16 cellular contexts compared by ENCODE assay signal in the genomic region with DNA sequence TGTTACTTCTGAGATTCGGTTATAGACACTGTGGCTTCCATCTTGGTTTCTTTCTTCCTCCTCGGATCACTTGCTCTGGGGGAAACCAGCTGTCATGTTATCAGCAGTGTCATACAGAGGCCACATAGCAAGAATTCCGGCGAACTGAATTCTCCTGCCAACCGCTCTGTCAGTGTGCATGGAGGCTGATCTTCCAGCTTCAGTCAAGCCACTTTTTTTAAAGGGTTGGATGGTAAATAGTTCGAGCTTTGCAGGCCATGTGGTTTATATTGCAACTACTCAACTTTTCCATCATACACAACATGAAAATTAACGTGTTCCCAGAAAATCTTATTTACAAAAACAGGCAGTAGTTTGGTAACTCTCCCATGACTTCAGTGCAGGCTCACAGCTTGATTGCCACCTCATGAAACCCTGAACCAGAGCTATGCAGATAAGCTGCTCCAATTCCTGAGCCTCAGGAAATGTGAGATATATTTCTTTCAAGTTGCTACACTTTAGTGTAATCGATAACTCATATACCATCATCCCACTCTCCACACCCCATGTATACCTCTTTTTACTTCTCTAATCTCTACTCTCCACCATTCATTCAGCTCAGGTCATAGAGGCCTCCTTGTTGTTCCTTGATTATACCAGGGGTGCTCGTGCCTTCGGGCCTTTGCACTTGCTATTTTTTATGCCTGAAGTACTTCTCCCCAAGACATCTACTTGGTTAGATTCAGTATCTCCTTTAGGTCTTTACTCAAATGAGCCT. TPM values are rescaled to one million over a fixed set of nuclear protein-coding genes. Genes with fewer than 3 reads are reported as not detected.
DNase-seq lines count a peak whose midpoint lies in the region; ATAC-seq and TF ChIP-seq lines count a peak whose summit lies in the region.
"Had no signal": no experiment of that assay in that cellular context is flagged by ENCODE, and none has a peak within 500 bp of the region (broad histone marks: within the 10 kb centered on the region; RNA-seq: fewer than 3 reads in every experiment).

No MANE protein-coding gene starts in this region.

- ATAC-seq in GM23338, result peak; percentile 32
- no peak for ATAC-seq in activated T-helper 17 cell treated with anti-CD3 and anti-CD28 coated beads, Interleukin-2, amount 50 U/mL, for 72 hours (replicated peaks)
- ATAC-seq: mucosa of descending colon had no signal

- H3K36me3 Mint-ChIP-seq in GM23338 (ENCODE audit: low read depth), result peaks cover 40% of the 10 kb centered on the region
- H3K36me3 Mint-ChIP-seq in activated T-helper 17 cell treated with anti-CD3 and anti-CD28 coated beads, Interleukin-2, amount 50 U/mL, for 72 hours (ENCODE audit: low read depth), result peaks cover 27% of the 10 kb centered on the region
- H3K36me3 Mint-ChIP-seq in activated T-helper 1 cell treated with anti-CD3 and anti-CD28 coated beads, Interleukin-12 subunit alpha, Interleukin-12 subunit beta, Interleukin-2, Interleukin-4 antibody, amounts not matched to agents 30 ng/mL and 10 ng/mL and 1 ng/mL, durations not matched to agents 14 hours and 24 hours and 36 hours (ENCODE audit: low read depth), result peaks cover 31% of the 10 kb centered on the region

- H3F3A ChIP-seq in GM23338 (replicated peaks; ENCODE audit: low read depth), result peaks cover 40% of the 10 kb centered on the region

- no peaks in the 10 kb centered on the region for H3K9me3 ChIP-seq in esophagus squamous epithelium
- H3K9me3 ChIP-seq: BE2C, mucosa of descending colon, thoracic aorta had no signal

- no peak overlapping the region for H3K4me3 Mint-ChIP-seq in GM23338
- H3K4me3 Mint-ChIP-seq in activated T-helper 17 cell treated with anti-CD3 and anti-CD28 coated beads, Interleukin-2, amount 50 U/mL, for 72 hours, result no peak overlapping the region
- H3K4me3 Mint-ChIP-seq in activated T-helper 1 cell treated with anti-CD3 and anti-CD28 coated beads, Interleukin-12 subunit alpha, Interleukin-12 subunit beta, Interleukin-2, Interleukin-4 antibody, amounts not matched to agents 30 ng/mL and 10 ng/mL and 1 ng/mL, durations not matched to agents 14 hours and 24 hours and 36 hours, result no peak overlapping the region

- no peaks in the 10 kb centered on the region for H3K9me2 ChIP-seq in GM23338 (ENCODE audit: insufficient read depth)

- DNase-seq in AG09319 (ENCODE audit: extremely low read depth, low read depth), result peak; percentile 50
- peak; percentile 46 for DNase-seq in GM23338 (ENCODE audit: low spot score)
- DNase-seq in kidney tubule cell (ENCODE audit: low spot score), result peak; percentile 2
- DNase-seq in activated T-helper 1 cell treated with anti-CD3 and anti-CD28 coated beads, Interleukin-12 subunit alpha, Interleukin-12 subunit beta, Interleukin-2, Interleukin-4 antibody, amounts not matched to agents 30 ng/mL and 10 ng/mL and 1 ng/mL, durations not matched to agents 14 hours and 24 hours and 36 hours (ENCODE audit: low spot score), result no peak
- DNase-seq in esophagus squamous epithelium (lab: John Stamatoyannopoulos, UW), result no peak
- no peak for DNase-seq in NCI-H2196 treated with DMSO at 0.1 percent for 48 hours (lab: John Stamatoyannopoulos, UW; ENCODE audit: unreplicated experiment)
- no peak for DNase-seq in amniotic stem cell (lab: John Stamatoyannopoulos, UW)
- DNase-seq: anterior cingulate cortex; BE2C; DMS53; effector CD4-positive, alpha-beta T cell; mucosa of descending colon; NCI-H1105 treated with DMSO at 0.1 percent for 48 hours; NCI-H2227 treated with DMSO at 0.1 percent for 48 hours had no signal

- no peak overlapping the region for H3K4me2 ChIP-seq in GM23338

- peaks cover 16% of the 10 kb centered on the region for H3K27me3 Mint-ChIP-seq in GM23338 (ENCODE audit: insufficient read depth, low read depth, poor library complexity)
- no peaks in the 10 kb centered on the region for H3K27me3 Mint-ChIP-seq in activated T-helper 17 cell treated with anti-CD3 and anti-CD28 coated beads, Interleukin-2, amount 50 U/mL, for 72 hours
- H3K27me3 Mint-ChIP-seq in activated T-helper 1 cell treated with anti-CD3 and anti-CD28 coated beads, Interleukin-12 subunit alpha, Interleukin-12 subunit beta, Interleukin-2, Interleukin-4 antibody, amounts not matched to agents 30 ng/mL and 10 ng/mL and 1 ng/mL, durations not matched to agents 14 hours and 24 hours and 36 hours (ENCODE audit: insufficient read depth), result no peaks in the 10 kb centered on the region

- H3K4me3 ChIP-seq in GM23338 (no peak overlapping the region), esophagus squamous epithelium (no peak overlapping the region)
- H3K4me3 ChIP-seq: mucosa of descending colon, thoracic aorta had no signal

- H3K79me2 ChIP-seq in GM23338 (replicated peaks; ENCODE audit: insufficient read depth), result peaks cover 5% of the 10 kb centered on the region

- peaks cover 11% of the 10 kb centered on the region for H3K4me1 Mint-ChIP-seq in GM23338
- H3K4me1 Mint-ChIP-seq in activated T-helper 17 cell treated with anti-CD3 and anti-CD28 coated beads, Interleukin-2, amount 50 U/mL, for 72 hours, result peaks cover 9% of the 10 kb centered on the region
- H3K4me1 Mint-ChIP-seq in activated T-helper 1 cell treated with anti-CD3 and anti-CD28 coated beads, Interleukin-12 subunit alpha, Interleukin-12 subunit beta, Interleukin-2, Interleukin-4 antibody, amounts not matched to agents 30 ng/mL and 10 ng/mL and 1 ng/mL, durations not matched to agents 14 hours and 24 hours and 36 hours (ENCODE audit: low read depth), result peaks cover 23% of the 10 kb centered on the region

- H3K27ac Mint-ChIP-seq in GM23338, result no peak overlapping the region
- peak overlapping the region; percentile 42 for H3K27ac Mint-ChIP-seq in activated T-helper 17 cell treated with anti-CD3 and anti-CD28 coated beads, Interleukin-2, amount 50 U/mL, for 72 hours
- H3K27ac Mint-ChIP-seq in activated T-helper 1 cell treated with anti-CD3 and anti-CD28 coated beads, Interleukin-12 subunit alpha, Interleukin-12 subunit beta, Interleukin-2, Interleukin-4 antibody, amounts not matched to agents 30 ng/mL and 10 ng/mL and 1 ng/mL, durations not matched to agents 14 hours and 24 hours and 36 hours, result no peak overlapping the region

- no peak overlapping the region for H2AFZ ChIP-seq in GM23338

- intact Hi-C loops in activated T-helper 1 cell treated with anti-CD3 and anti-CD28 coated beads, Interleukin-12 subunit alpha, Interleukin-12 subunit beta, Interleukin-2, Interleukin-4 antibody, amounts not matched to agents 30 ng/mL and 10 ng/mL and 1 ng/mL, durations not matched to agents 14 hours and 24 hours and 36 hours (cut with micrococcal nuclease), result loop anchor here (10.0 kb wide), 1 partner anchor 702 kb away; no protein-coding TSS in a partner anchor
- intact Hi-C loops in esophagus squamous epithelium (cut with DNase I), result no loop called here

- H3K9me3 Mint-ChIP-seq in GM23338, result peaks cover 4% of the 10 kb centered on the region; the same call in 1 of the 3 replicates
- H3K9me3 Mint-ChIP-seq in activated T-helper 17 cell treated with anti-CD3 and anti-CD28 coated beads, Interleukin-2, amount 50 U/mL, for 72 hours, result no peaks in the 10 kb centered on the region
- no peaks in the 10 kb centered on the region for H3K9me3 Mint-ChIP-seq in activated T-helper 1 cell treated with anti-CD3 and anti-CD28 coated beads, Interleukin-12 subunit alpha, Interleukin-12 subunit beta, Interleukin-2, Interleukin-4 antibody, amounts not matched to agents 30 ng/mL and 10 ng/mL and 1 ng/mL, durations not matched to agents 14 hours and 24 hours and 36 hours

- H3K4me1 ChIP-seq in GM23338 (ENCODE audit: insufficient read depth), result peaks cover 13% of the 10 kb centered on the region
- H3K4me1 ChIP-seq in esophagus squamous epithelium, result peaks cover 2 to 11% (median 9%) of the 10 kb centered on the region in 3 donors
- H3K4me1 ChIP-seq: BE2C had no signal

- TF ChIP-seq POLR2A in esophagus squamous epithelium (IDR thresholded peaks at IDR 0.05), result no peak

- TF ChIP-seq CTCF in AG09319 (IDR thresholded peaks at IDR 0.05; ENCODE audit: low read depth, low read length) (no peak), GM23338 (conservative IDR thresholded peaks at IDR 0.05; ENCODE audit: low read depth in 2 of 2) (no peak), esophagus squamous epithelium (IDR thresholded peaks at IDR 0.05) (no peak)

- 72 to 85% methylated on average over 10 of the region's 10 CpGs for WGBS in esophagus squamous epithelium, 2 donors

- H3K27me3 ChIP-seq in GM23338 (ENCODE audit: insufficient read depth), result no peaks in the 10 kb centered on the region
- no peaks in the 10 kb centered on the region for H3K27me3 ChIP-seq in esophagus squamous epithelium
- H3K27me3 ChIP-seq: BE2C had no signal

- peaks cover 23% of the 10 kb centered on the region for H3K36me3 ChIP-seq in GM23338 (ENCODE audit: insufficient read depth)
- H3K36me3 ChIP-seq in esophagus squamous epithelium, result peaks cover 5 to 33% (median 12%) of the 10 kb centered on the region in 3 donors

- H3K27ac ChIP-seq in GM23338 (ENCODE audit: low read depth), result peak overlapping the region; percentile 84
- no peak overlapping the region for H3K27ac ChIP-seq in esophagus squamous epithelium
- H3K27ac ChIP-seq: thoracic aorta had no signal

- peaks cover 12% of the 10 kb centered on the region for H4K20me1 ChIP-seq in GM23338 (replicated peaks; ENCODE audit: insufficient read depth)

TF ChIP-seq in GM23338, 12 proteins besides CTCF, POLR2A, EP300 and RAD21:
- TF ChIP-seq CREB1 (CRISPR knock-in tag; IDR thresholded peaks at IDR 0.05; ENCODE audit: low read depth) (0 out of 2 replicates have a peak, but pooled peaks have one; percentile 5), EZH2phosphoT487 (IDR thresholded peaks at IDR 0.05; ENCODE audit: unreplicated experiment) (no peak)
TF ChIP-seq in GM23338: peak in this region for 1.

RNA-seq across cellular contexts. Expression of gene RPL22L1, which starts 7.2 kb away (rescaled TPM):
- total RNA-seq in GM23338 (2014; rRNA removed; shearing (Covaris generic)), result 216 and 250 TPM in 2 replicates
- 441 and 470 TPM in 2 replicates for polyA plus RNA-seq in GM23338 (2016; fragmentation: Nextera tagmentation; extraction: Ambion mirVana)
- 100 to 1,000 TPM; 105 to 173 TPM for total RNA-seq in activated T-helper 17 cell treated with anti-CD3 and anti-CD28 coated beads, Interleukin-2, amount 50 U/mL, for 72 hours
- 123 and 145 TPM in 2 replicates for total RNA-seq in activated T-helper 1 cell treated with anti-CD3 and anti-CD28 coated beads, Interleukin-12 subunit alpha, Interleukin-12 subunit beta, Interleukin-2, Interleukin-4 antibody, amounts not matched to agents 30 ng/mL and 10 ng/mL and 1 ng/mL, durations not matched to agents 14 hours and 24 hours and 36 hours
- 100 to 1,000 TPM in 3 of 4 donors, 10 to 100 TPM in 1; 76.0 to 344 (median 191) TPM for total RNA-seq in esophagus squamous epithelium

RNA-seq across cellular contexts. Expression of gene EIF5A2, which starts 45.6 kb away (rescaled TPM):
- total RNA-seq in GM23338 (2014; rRNA removed; shearing (Covaris generic)), result 5.9 and 6.6 TPM in 2 replicates
- 11.7 and 14.3 TPM in 2 replicates for polyA plus RNA-seq in GM23338 (2016; fragmentation: Nextera tagmentation; extraction: Ambion mirVana)
- 1 to 10 TPM; 4.7 to 8.9 TPM for total RNA-seq in activated T-helper 17 cell treated with anti-CD3 and anti-CD28 coated beads, Interleukin-2, amount 50 U/mL, for 72 hours
- total RNA-seq in activated T-helper 1 cell treated with anti-CD3 and anti-CD28 coated beads, Interleukin-12 subunit alpha, Interleukin-12 subunit beta, Interleukin-2, Interleukin-4 antibody, amounts not matched to agents 30 ng/mL and 10 ng/mL and 1 ng/mL, durations not matched to agents 14 hours and 24 hours and 36 hours, result 8.1 and 10.5 TPM in 2 replicates
- total RNA-seq in esophagus squamous epithelium, result 1 to 10 TPM; 2.3 to 6.0 (median 2.6) TPM

Comparison
In these comparisons a context has a peak if more than half of its experiments do, and no peak if none do; other contexts are left out.
1. DNase-seq: peak in AG09319 (single experiment), GM23338 (single experiment) and kidney tubule cell (single experiment); none in activated T-helper 1 cell treated with anti-CD3 and anti-CD28 coated beads, Interleukin-12 subunit alpha, Interleukin-12 subunit beta, Interleukin-2, Interleukin-4 antibody, amounts not matched to agents 30 ng/mL and 10 ng/mL and 1 ng/mL, durations not matched to agents 14 hours and 24 hours and 36 hours (single experiment), esophagus squamous epithelium (single experiment), NCI-H2196 treated with DMSO at 0.1 percent for 48 hours (single experiment) and amniotic stem cell (single experiment).